Comparison of ENCODE assay signal across 11 cellular contexts in the genomic region with DNA sequence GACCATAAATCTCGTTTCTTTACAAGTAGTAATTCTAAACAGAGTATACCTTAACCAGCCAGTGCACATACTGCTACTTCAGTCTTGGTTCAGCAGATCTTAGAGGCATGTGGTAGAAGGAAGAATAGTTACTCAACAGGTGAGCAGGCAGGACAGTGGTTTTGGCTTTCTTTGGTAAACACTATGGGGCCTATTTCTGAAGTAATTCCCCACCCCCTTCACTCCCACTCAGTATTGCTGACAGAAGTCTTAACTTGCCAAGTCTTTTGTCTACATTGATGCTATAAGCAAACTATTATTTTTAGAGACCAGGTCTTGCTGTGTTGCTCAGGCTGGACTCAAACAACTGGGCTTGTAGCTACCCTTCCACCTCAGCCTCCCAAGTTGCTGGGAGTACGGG.
DNase-seq lines count a peak whose midpoint lies in the region; ATAC-seq and TF ChIP-seq lines count a peak whose summit lies in the region.
"Had no signal": no experiment of that assay in that cellular context is flagged by ENCODE, and none has a peak within 500 bp of the region (broad histone marks: within the 10 kb centered on the region; RNA-seq: fewer than 3 reads in every experiment).

No MANE protein-coding gene starts in this region.

- TF ChIP-seq CTCF in MM.1S (IDR thresholded peaks at IDR 0.05; ENCODE audit: low read length) = no peak

- no peaks in the 10 kb centered on the region for H3K36me3 ChIP-seq in MM.1S (replicated peaks; ENCODE audit: insufficient read depth, low read length)
- H3K36me3 ChIP-seq: right lobe of liver had no signal

- 0 out of 2 replicates have a peak, but pooled peaks cover 11% of the 10 kb centered on the region for H3K4me1 ChIP-seq in MM.1S (ENCODE audit: low read length)
- H3K4me1 ChIP-seq: right lobe of liver had no signal

- no peaks in the 10 kb centered on the region for H4K20me1 ChIP-seq in MM.1S (ENCODE audit: insufficient read depth, low read length)

- H3K4me3 ChIP-seq in MM.1S (ENCODE audit: low read length) = no peak overlapping the region
- H3K4me3 ChIP-seq: right lobe of liver had no signal

- H3K4me2 ChIP-seq in MM.1S (ENCODE audit: low read depth, low read length) = no peak overlapping the region

- no peaks in the 10 kb centered on the region for H3K27me3 ChIP-seq in MM.1S (replicated peaks; ENCODE audit: insufficient read depth, low read length)
- H3K27me3 ChIP-seq: right lobe of liver had no signal

- H3K27ac ChIP-seq in MM.1S (ENCODE audit: low read length) = peak overlapping the region; percentile 16; the same call in 1 of the 2 replicates
- H3K27ac ChIP-seq: right lobe of liver had no signal

- no peaks in the 10 kb centered on the region for H3K9me2 ChIP-seq in MM.1S (replicated peaks; ENCODE audit: insufficient read depth, low read length)

- H3F3A ChIP-seq in MM.1S (ENCODE audit: insufficient read depth, low read length) = no peaks in the 10 kb centered on the region; the same call in 1 of the 2 replicates

- no peaks in the 10 kb centered on the region for H3K9me3 ChIP-seq in MM.1S (replicated peaks; ENCODE audit: insufficient read depth, low read length)
- H3K9me3 ChIP-seq: right lobe of liver had no signal

- H3K9ac ChIP-seq in MM.1S (ENCODE audit: low read length) = no peak overlapping the region

- DNase-seq in MM.1S (peak; percentile 60), iris pigment epithelial cell (ENCODE audit: low read depth) (peak; percentile 24), NCI-H1105 (lab: John Stamatoyannopoulos, UW) (no peak), glomerular visceral epithelial cell (ENCODE audit: extremely low spot score) (no peak), head of caudate nucleus (no peak)
- DNase-seq: foreskin fibroblast, NCI-H2081 treated with DMSO at 0.1 percent for 48 hours, right lobe of liver had no signal

- no peak for TF ChIP-seq POLR2A in GM18505 (IDR thresholded peaks at IDR 0.05; ENCODE audit: borderline replicate concordance, extremely low read depth, insufficient read depth, insufficient read length)

- intact Hi-C loops in head of caudate nucleus (cut with DNase I) = no loop called here

- no peak overlapping the region for H2AFZ ChIP-seq in MM.1S (ENCODE audit: low read length)

- peaks cover 16% of the 10 kb centered on the region; the same call in 1 of the 2 replicates for H3K79me2 ChIP-seq in MM.1S (ENCODE audit: low read length)

- ATAC-seq in GM18505 (IDR thresholded peaks at IDR 0.05; ENCODE audit: unreplicated experiment) (peak; percentile 77), GM21515 (IDR thresholded peaks at IDR 0.05; ENCODE audit: unreplicated experiment) (peak; percentile 80), GM18873 (IDR thresholded peaks at IDR 0.05; ENCODE audit: low FRiP score, unreplicated experiment) (no peak)

Comparison
In these comparisons a context has a peak if more than half of its experiments do, and no peak if none do; other contexts are left out.
1. DNase-seq: peak in MM.1S (single experiment) and iris pigment epithelial cell (single experiment); none in NCI-H1105 (single experiment), glomerular visceral epithelial cell (single experiment) and head of caudate nucleus (0 of 42).